ENCODE assay signal across 2 cellular contexts in the genomic region with DNA sequence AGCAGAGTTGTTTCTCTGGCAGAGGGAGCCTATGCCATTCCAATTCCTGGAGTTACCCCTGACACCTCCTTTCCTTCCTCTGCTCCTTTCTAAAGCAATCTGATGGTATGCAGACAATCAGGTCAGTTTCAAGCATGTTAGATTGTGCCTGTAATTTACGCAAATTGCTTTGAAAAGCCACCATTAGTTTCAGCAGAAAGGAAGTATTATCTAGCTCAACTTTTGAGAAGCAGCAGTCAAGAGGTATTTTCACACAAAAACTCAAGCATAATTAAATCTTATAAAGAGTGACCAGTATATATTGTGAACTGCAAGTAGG.
TF ChIP-seq lines count a peak whose summit lies in the region.

No MANE protein-coding gene starts in this region.

TF ChIP-seq in IMR-90, 13 proteins besides CTCF, POLR2A, EP300 and RAD21:
- TF ChIP-seq CHD1 (IDR thresholded peaks at IDR 0.05; ENCODE audit: low read depth, low read length) (0 out of 2 replicates have a peak, but pooled peaks have one; percentile 28), MAZ (IDR thresholded peaks at IDR 0.05; ENCODE audit: borderline replicate concordance, low read depth, low read length) (no peak), RCOR1 (IDR thresholded peaks at IDR 0.05; ENCODE audit: insufficient replicate concordance, low read length) (no peak)

TF ChIP-seq in H1, 55 proteins besides CTCF, POLR2A, EP300 and RAD21:
- no peak for TF ChIP-seq HDAC2 (IDR thresholded peaks at IDR 0.05; ENCODE audit: borderline replicate concordance in 1 of 2, low read depth in 2 of 2, low read length in 2 of 2)
- TF ChIP-seq BACH1 (IDR thresholded peaks at IDR 0.05; ENCODE audit: low read length): no peak
- TF ChIP-seq JUN (IDR thresholded peaks at IDR 0.05; ENCODE audit: low read depth, low read length): no peak
- no peak for TF ChIP-seq TEAD4 (IDR thresholded peaks at IDR 0.05; ENCODE audit: low read depth, low read length)
- TF ChIP-seq, protein P1, sequence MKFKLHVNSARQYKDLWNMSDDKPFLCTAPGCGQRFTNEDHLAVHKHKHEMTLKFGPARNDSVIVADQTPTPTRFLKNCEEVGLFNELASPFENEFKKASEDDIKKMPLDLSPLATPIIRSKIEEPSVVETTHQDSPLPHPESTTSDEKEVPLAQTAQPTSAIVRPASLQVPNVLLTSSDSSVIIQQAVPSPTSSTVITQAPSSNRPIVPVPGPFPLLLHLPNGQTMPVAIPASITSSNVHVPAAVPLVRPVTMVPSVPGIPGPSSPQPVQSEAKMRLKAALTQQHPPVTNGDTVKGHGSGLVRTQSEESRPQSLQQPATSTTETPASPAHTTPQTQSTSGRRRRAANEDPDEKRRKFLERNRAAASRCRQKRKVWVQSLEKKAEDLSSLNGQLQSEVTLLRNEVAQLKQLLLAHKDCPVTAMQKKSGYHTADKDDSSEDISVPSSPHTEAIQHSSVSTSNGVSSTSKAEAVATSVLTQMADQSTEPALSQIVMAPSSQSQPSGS (IDR thresholded peaks at IDR 0.05; ENCODE audit: low read length): no peak
- TF ChIP-seq, protein P2, sequence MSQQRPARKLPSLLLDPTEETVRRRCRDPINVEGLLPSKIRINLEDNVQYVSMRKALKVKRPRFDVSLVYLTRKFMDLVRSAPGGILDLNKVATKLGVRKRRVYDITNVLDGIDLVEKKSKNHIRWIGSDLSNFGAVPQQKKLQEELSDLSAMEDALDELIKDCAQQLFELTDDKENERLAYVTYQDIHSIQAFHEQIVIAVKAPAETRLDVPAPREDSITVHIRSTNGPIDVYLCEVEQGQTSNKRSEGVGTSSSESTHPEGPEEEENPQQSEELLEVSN (IDR thresholded peaks at IDR 0.05): no peak
- no peak for TF ChIP-seq SP1 (IDR thresholded peaks at IDR 0.05; ENCODE audit: low read depth, low read length)
- no peak for TF ChIP-seq EGR1 (IDR thresholded peaks at IDR 0.05; ENCODE audit: borderline replicate concordance, low read depth, low read length)
- no peak for TF ChIP-seq RFX5 (IDR thresholded peaks at IDR 0.05; ENCODE audit: borderline replicate concordance, low read depth, low read length)
- TF ChIP-seq CTBP2 (IDR thresholded peaks at IDR 0.05; ENCODE audit: borderline replicate concordance, insufficient read depth, insufficient read length, low read length): no peak
- TF ChIP-seq ASH2L (IDR thresholded peaks at IDR 0.05; ENCODE audit: low read length): no peak
- TF ChIP-seq TAF7 (optimal IDR thresholded peaks at IDR 0.05; ENCODE audit: borderline replicate concordance, low read depth, low read length): no peak
- TF ChIP-seq, protein P3, sequence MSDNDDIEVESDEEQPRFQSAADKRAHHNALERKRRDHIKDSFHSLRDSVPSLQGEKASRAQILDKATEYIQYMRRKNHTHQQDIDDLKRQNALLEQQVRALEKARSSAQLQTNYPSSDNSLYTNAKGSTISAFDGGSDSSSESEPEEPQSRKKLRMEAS (IDR thresholded peaks at IDR 0.05): no peak
- no peak for TF ChIP-seq KDM5A (IDR thresholded peaks at IDR 0.05; ENCODE audit: low read length)
- TF ChIP-seq BRCA1 (IDR thresholded peaks at IDR 0.05; ENCODE audit: low read depth, low read length): no peak
- TF ChIP-seq SUZ12 (IDR thresholded peaks at IDR 0.05; ENCODE audit: low read length): no peak
- no peak for TF ChIP-seq JUND (IDR thresholded peaks at IDR 0.05; ENCODE audit: low read length)
- no peak for TF ChIP-seq GTF2F1 (IDR thresholded peaks at IDR 0.05; ENCODE audit: borderline replicate concordance, low read depth, low read length)
